In the genomic region with DNA sequence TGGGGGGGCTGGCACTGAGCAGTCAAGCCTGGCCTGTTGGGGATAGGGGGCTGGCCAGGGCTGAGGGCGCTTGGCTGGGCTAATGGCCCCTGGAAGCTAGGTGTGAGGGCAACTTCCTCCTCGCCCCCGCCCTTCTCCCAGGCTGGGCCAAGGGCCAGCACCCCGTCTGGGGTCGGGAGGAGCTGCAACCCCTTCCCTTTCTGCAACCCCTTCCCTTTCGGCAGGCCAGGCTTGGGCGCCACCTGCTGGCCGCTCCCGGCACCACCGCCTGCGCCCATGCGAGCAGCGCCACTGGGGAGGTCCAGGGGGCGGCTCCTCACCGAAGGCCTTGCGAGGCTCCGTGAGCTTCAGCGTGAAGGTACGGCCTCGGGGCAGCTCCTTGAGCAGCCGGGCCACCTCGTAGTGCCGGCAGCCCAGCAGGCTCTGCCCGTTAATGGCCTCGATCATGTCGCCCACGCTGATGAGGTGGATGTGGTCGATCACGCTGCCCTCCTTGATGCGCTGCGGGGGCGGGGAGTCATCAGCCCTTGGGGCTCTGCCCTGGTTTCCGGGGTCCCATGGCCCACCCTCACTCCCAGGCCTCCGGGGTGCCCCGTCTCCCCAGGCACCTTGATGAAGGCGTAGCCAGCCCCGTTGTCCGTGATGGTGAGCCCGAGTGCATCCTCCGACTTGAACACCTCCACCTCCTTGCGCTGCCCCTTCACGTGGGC, we compare ENCODE assay signal across 8 cellular contexts. TPM values are rescaled to one million over a fixed set of nuclear protein-coding genes. Genes with fewer than 3 reads are reported as not detected.
A peak's percentile ranks its signal among the peaks of the same experiment; 100 is the strongest.
DNase-seq lines count a peak whose midpoint lies in the region; ATAC-seq and TF ChIP-seq lines count a peak whose summit lies in the region.

No MANE protein-coding gene starts in this region.

- no peak for ATAC-seq in HG03469 (IDR thresholded peaks at IDR 0.05; ENCODE audit: unreplicated experiment)

- in situ Hi-C loops in HAP-1 (cut with MboI; ENCODE audit: low sequenced_read_pairs): no loop called here

- H3K4me1 ChIP-seq in HAP-1: 0 out of 2 replicates have a peak, but pooled peaks cover 2% of the 10 kb centered on the region
- peaks cover 0 to 5% of the 10 kb centered on the region in 2 donors for H3K4me1 ChIP-seq in breast epithelium
- H3K4me1 ChIP-seq in liver (ENCODE audit: control insufficient read depth in 4 of 4, insufficient read depth in 4 of 4, low read length in 3 of 4): peaks cover 0 to 2% (median 2%) of the 10 kb centered on the region in 4 donors

- H3K9me3 ChIP-seq in HAP-1 (no peaks in the 10 kb centered on the region), breast epithelium (no peaks in the 10 kb centered on the region), liver (ENCODE audit: control insufficient read depth in 4 of 4, low read length in 3 of 4) (no peaks in the 10 kb centered on the region)

- peak; percentile 20 to 68 for TF ChIP-seq RAD21 in liver (IDR thresholded peaks at IDR 0.05)

- H3K4me3 ChIP-seq in HAP-1 (no peak overlapping the region), WI38 (ENCODE audit: low read depth, low read length) (no peak overlapping the region), breast epithelium (no peak overlapping the region), liver (ENCODE audit: low read depth in 1 of 3, low read length in 3 of 3) (no peak overlapping the region)

- H3K27me3 ChIP-seq in HAP-1 (ENCODE audit: low read depth): no peaks in the 10 kb centered on the region
- no peaks in the 10 kb centered on the region for H3K27me3 ChIP-seq in breast epithelium
- no peaks in the 10 kb centered on the region for H3K27me3 ChIP-seq in liver (ENCODE audit: control insufficient read depth in 4 of 4, insufficient read depth in 4 of 4, low read length in 3 of 4)

- no peak for TF ChIP-seq POLR2A in breast epithelium (IDR thresholded peaks at IDR 0.05)

- H3K27ac ChIP-seq in breast epithelium (no peak overlapping the region), liver (ENCODE audit: low read depth in 1 of 2, low read length in 2 of 2) (no peak overlapping the region)

- 78% methylated on average over 42 of the region's 42 CpGs for WGBS in liver

- TF ChIP-seq CTCF in WI38 (IDR thresholded peaks at IDR 0.05; ENCODE audit: low read depth, low read length) (peak; percentile 87), breast epithelium (IDR thresholded peaks at IDR 0.05) (peak in 2 of 3 donors; percentile 40 to 53), liver (IDR thresholded peaks at IDR 0.05; ENCODE audit: low read depth, low read length, missing input control) (peak; percentile 53)

- H3K9ac ChIP-seq in liver (ENCODE audit: low read depth in 1 of 2, low read length in 2 of 2): no peak overlapping the region

- intact Hi-C loops in breast epithelium (cut with DNase I; ENCODE audit: low total_unique reads): no loop called here

- peak; percentile 80 for DNase-seq in AG08396 (ENCODE audit: low spot score)
- peak; percentile 52 to 80 for DNase-seq in HAP-1 (ENCODE audit: low spot score in 2 of 2)
- DNase-seq in breast epithelium (ENCODE audit: low spot score in 2 of 2): no peak
- peak; percentile 87 for DNase-seq in stimulated activated CD8-positive, alpha-beta memory T cell treated with anti-CD3 and anti-CD28 coated beads, Interleukin-4, amount 100 ng/mL, for 48 hours
- DNase-seq in COLO829 (ENCODE audit: low spot score): no peak

- H3K36me3 ChIP-seq in HAP-1 (replicated peaks): peaks cover 29% of the 10 kb centered on the region
- H3K36me3 ChIP-seq in breast epithelium: peaks cover 5% of the 10 kb centered on the region
- H3K36me3 ChIP-seq in liver (ENCODE audit: control insufficient read depth in 4 of 4, insufficient read depth in 3 of 4, low read depth in 1 of 4, low read length in 3 of 4): peaks cover 2 to 16% (median 5%) of the 10 kb centered on the region in 4 donors

TF ChIP-seq in liver, 16 proteins besides CTCF, POLR2A, EP300 and RAD21:
- no peak for TF ChIP-seq SP1 (IDR thresholded peaks at IDR 0.05)
TF ChIP-seq in liver: peak in this region for 0.

RNA-seq across cellular contexts. Expression of a gene that starts 5.0 kb away (rescaled TPM):
- total RNA-seq in breast epithelium (1 to 10 TPM in 1 of 3 donors, under 1 TPM in 1, not detected in 1; 0.48 to 1.3 TPM), liver (under 1 TPM in 1 of 2 donors, not detected in 1; 0.42 TPM)
- under 1 TPM; 0.15 to 0.22 TPM for polyA plus RNA-seq in liver

RNA-seq across cellular contexts. Expression of a gene that starts 15.8 kb away (rescaled TPM):
- 10 to 100 TPM; 48.8 to 79.0 (median 72.0) TPM for total RNA-seq in breast epithelium
- 10 to 100 TPM; 18.4 to 31.7 TPM for total RNA-seq in liver
- 10 to 100 TPM; 19.4 to 34.5 TPM for polyA plus RNA-seq in liver

RNA-seq across cellular contexts. Expression of a gene that starts 38.1 kb away (rescaled TPM):
- total RNA-seq in breast epithelium (100 to 1,000 TPM in 2 of 3 donors, 10 to 100 TPM in 1; 59.0 to 166 (median 102) TPM), liver (10 to 100 TPM; 32.5 to 43.0 TPM)
- polyA plus RNA-seq in liver: 10 to 100 TPM; 29.4 to 36.5 TPM

RNA-seq across cellular contexts. Expression of a gene that starts 47.0 kb away (rescaled TPM):
- total RNA-seq in breast epithelium (10 to 100 TPM; 40.8 to 78.1 (median 59.6) TPM), liver (10 to 100 TPM; 24.8 to 41.6 TPM)
- polyA plus RNA-seq in liver: 10 to 100 TPM; 13.7 to 19.8 TPM

RNA-seq across cellular contexts. Expression of a gene that starts 49.3 kb away (rescaled TPM):
- total RNA-seq in breast epithelium (10 to 100 TPM; 36.1 to 66.9 (median 43.4) TPM), liver (10 to 100 TPM; 26.4 to 35.3 TPM)
- 100 to 1,000 TPM in 1 of 2 donors, 10 to 100 TPM in 1; 86.3 to 157 TPM for polyA plus RNA-seq in liver

Comparison
In these comparisons a context has a peak if more than half of its experiments do, and no peak if none do; other contexts are left out.
1. DNase-seq: peak in AG08396 (single experiment), HAP-1 (2 of 2) and stimulated activated CD8-positive, alpha-beta memory T cell treated with anti-CD3 and anti-CD28 coated beads, Interleukin-4, amount 100 ng/mL, for 48 hours (single experiment); none in breast epithelium (0 of 2) and COLO829 (single experiment).
2. Peak in every context shown above with its lines, with median percentiles within 50 percentile points of each other: CTCF ChIP-seq.